19 cellular contexts compared by ENCODE assay signal in genomic region chr13:32390484-32390883, GRCh38. TPM values are rescaled to one million over a fixed set of nuclear protein-coding genes. Genes with fewer than 3 reads are reported as not detected.
DNase-seq lines count a peak whose midpoint lies in the region; ATAC-seq, FAIRE-seq and TF ChIP-seq lines count a peak whose summit lies in the region.
"Had no signal": no experiment of that assay in that cellular context is flagged by ENCODE, and none has a peak within 500 bp of the region (broad histone marks: within the 10 kb centered on the region; RNA-seq: fewer than 3 reads in every experiment).

No MANE protein-coding gene starts in this region.

- H3K4me3 ChIP-seq in GM12878 (no peak overlapping the region), mesenchymal stem cell (ENCODE audit: insufficient read depth in 1 of 2, low read depth in 1 of 2, low read length in 2 of 2) (no peak overlapping the region)
- H3K4me3 ChIP-seq: SJCRH30 had no signal

- no peaks in the 10 kb centered on the region; the same call in 1 of the 2 replicates for H3K4me1 ChIP-seq in GM12878 (ENCODE audit: control insufficient read depth, insufficient read depth, low read length)
- no peaks in the 10 kb centered on the region for H3K4me1 ChIP-seq in mesenchymal stem cell (ENCODE audit: control insufficient read depth, insufficient read depth, low read depth, low read length)
- H3K4me1 ChIP-seq: SJCRH30 had no signal

- intact Hi-C loops in GM12878 (cut with micrococcal nuclease; ENCODE audit: unreplicated experiment): no loop called here

- H2AFZ ChIP-seq in GM12878 (ENCODE audit: control insufficient read depth, low read depth, low read length) (no peak overlapping the region), mesenchymal stem cell (ENCODE audit: low read depth, low read length) (no peak overlapping the region)

- no peaks in the 10 kb centered on the region for H3K27me3 Mint-ChIP-seq in activated CD8-positive, alpha-beta memory T cell treated with anti-CD3 and anti-CD28 coated beads, Interleukin-2, amount 10 ng/mL, durations not matched to agents 7 days and 5 days
- no peaks in the 10 kb centered on the region for H3K27me3 Mint-ChIP-seq in nephron progenitor cell (ENCODE audit: low read depth, poor library complexity)

- H3K79me1 ChIP-seq in mesenchymal stem cell (replicated peaks; ENCODE audit: low read length, poor library complexity, severe bottlenecking): no peaks in the 10 kb centered on the region

- no peaks in the 10 kb centered on the region for H3K9me3 Mint-ChIP-seq in activated CD8-positive, alpha-beta memory T cell treated with anti-CD3 and anti-CD28 coated beads, Interleukin-2, amount 10 ng/mL, durations not matched to agents 7 days and 5 days (ENCODE audit: low read depth)
- H3K9me3 Mint-ChIP-seq in nephron progenitor cell: no peaks in the 10 kb centered on the region
- H3K9me3 Mint-ChIP-seq: H9 had no signal

- H2BK15ac ChIP-seq in mesenchymal stem cell (ENCODE audit: low read depth, poor library complexity, severe bottlenecking): no peak overlapping the region

- POLR2A ChIA-PET in GM12878 (lab: Charles Lee): interaction anchor here (1.1 kb wide), 1 partner anchor 76 kb away, joined by 4 read pairs; the partner anchor contains the start of genes BRCA2 and ZAR1L
- POLR2A ChIA-PET in GM10248 (lab: Yijun Ruan, JAX): no interaction called here

- no peaks in the 10 kb centered on the region for H3K79me2 ChIP-seq in GM12878 (ENCODE audit: control insufficient read depth, insufficient read depth, low read length)

- no peak overlapping the region for H3K9ac ChIP-seq in GM12878 (ENCODE audit: control insufficient read depth, insufficient read depth, low read length)
- H3K9ac ChIP-seq in mesenchymal stem cell (ENCODE audit: low read length): no peak overlapping the region

- no peak for DNase-seq in activated CD8-positive, alpha-beta memory T cell treated with anti-CD3 and anti-CD28 coated beads, Interleukin-2, amount 10 ng/mL, durations not matched to agents 7 days and 5 days
- DNase-seq in activated CD8-positive, alpha-beta memory T cell treated with anti-CD3 and anti-CD28 coated beads, Interleukin-2, amount 50 U/mL, for 4 hours: no peak
- DNase-seq in GM12878 (ENCODE audit: low read depth, low spot score) (no peak), nephron progenitor cell (no peak), GM10248 (ENCODE audit: extremely low spot score) (no peak), mesenchymal stem cell (no peak)
- no peak for DNase-seq in activated T-cell treated with anti-CD3 and anti-CD28 coated beads, Interleukin-2, amount 50 U/mL, for 1 hour
- DNase-seq: C1 segment of cervical spinal cord, DMS 273 treated with DMSO at 0.1 percent for 48 hours, GF-D8, KBM-7, NCI-H1048, NCI-H146, NCI-H2081, NCI-H748 treated with DMSO at 0.1 percent for 48 hours, SJCRH30 had no signal

- RAD21 ChIA-PET in GM12878 (lab: Charles Lee; ENCODE audit: unreplicated experiment): interaction anchor here (1.3 kb wide), 1 partner anchor 191 kb away, joined by 4 read pairs; no protein-coding TSS in a partner anchor

- CTCF ChIA-PET in activated CD8-positive, alpha-beta memory T cell treated with anti-CD3 and anti-CD28 coated beads, Interleukin-2, amount 10 ng/mL, durations not matched to agents 7 days and 5 days (lab: Charles Lee): interaction anchor here (0.6 to 2.0 kb wide), 7 partner anchors 10 to 195 kb away, joined by 3 to 10 read pairs (median 4); partner anchors contain the start of genes BRCA2, N4BP2L1, PDS5B and ZAR1L
- CTCF ChIA-PET in GM12878 (lab: Yijun Ruan, JAX): interaction anchor here (1.0 to 3.1 kb wide), 8 partner anchors 9 to 190 kb away, joined by 3 to 11 read pairs (median 3); no protein-coding TSS in a partner anchor
- CTCF ChIA-PET in GM10248 (lab: Yijun Ruan, JAX): interaction anchor here (0.7 to 1.6 kb wide), 7 partner anchors 9 to 68 kb away, joined by 3 to 6 read pairs (median 3); no protein-coding TSS in a partner anchor

- H2BK12ac ChIP-seq in mesenchymal stem cell (ENCODE audit: low read length in 2 of 2): no peak overlapping the region

- H3K9me3 ChIP-seq in GM12878 (replicated peaks; ENCODE audit: control insufficient read depth, insufficient read depth, low read length): no peaks in the 10 kb centered on the region
- no peaks in the 10 kb centered on the region for H3K9me3 ChIP-seq in mesenchymal stem cell (ENCODE audit: control insufficient read depth, low read length)
- H3K9me3 ChIP-seq: SJCRH30 had no signal

- no peak overlapping the region for H2BK5ac ChIP-seq in mesenchymal stem cell (ENCODE audit: low read depth, low read length, poor library complexity, severe bottlenecking)

- WGBS in GM12878 (ENCODE audit: insufficient coverage, insufficient replicate concordance, low lambda C conversion rate, missing lambda C conversion rate): 100% methylated on average over 1 of the region's 1 CpG
- 100% methylated on average over 1 of the region's 1 CpG for WGBS in mesenchymal stem cell

- H3K27ac ChIP-seq in GM12878 (ENCODE audit: control insufficient read depth, insufficient read depth): peak overlapping the region; percentile 33; the same call in 1 of the 2 replicates
- H3K27ac ChIP-seq in mesenchymal stem cell (ENCODE audit: low read length, poor library complexity, severe bottlenecking): no peak overlapping the region
- H3K27ac ChIP-seq: SJCRH30 had no signal

- H3K27ac Mint-ChIP-seq in activated CD8-positive, alpha-beta memory T cell treated with anti-CD3 and anti-CD28 coated beads, Interleukin-2, amount 10 ng/mL, durations not matched to agents 7 days and 5 days: peak overlapping the region; percentile 74
- H3K27ac Mint-ChIP-seq in nephron progenitor cell: peak overlapping the region; percentile 73

- peak overlapping the region; percentile 10 for H3K4me3 Mint-ChIP-seq in activated CD8-positive, alpha-beta memory T cell treated with anti-CD3 and anti-CD28 coated beads, Interleukin-2, amount 10 ng/mL, durations not matched to agents 7 days and 5 days
- H3K4me3 Mint-ChIP-seq in nephron progenitor cell: no peak overlapping the region
- H3K4me3 Mint-ChIP-seq: H9 had no signal

- no peak overlapping the region for H3K14ac ChIP-seq in mesenchymal stem cell (ENCODE audit: low read length in 2 of 2)

- no peak overlapping the region for H2AK5ac ChIP-seq in mesenchymal stem cell (ENCODE audit: low read length, severe bottlenecking)

- ATAC-seq in activated CD8-positive, alpha-beta memory T cell treated with anti-CD3 and anti-CD28 coated beads, Interleukin-2, amount 10 ng/mL, durations not matched to agents 7 days and 5 days: peak; percentile 62
- ATAC-seq in HG02885 (IDR thresholded peaks at IDR 0.05; ENCODE audit: poor library complexity, unreplicated experiment): peak; percentile 40
- peak; percentile 51 for ATAC-seq in GM12878

- H4K91ac ChIP-seq in mesenchymal stem cell (ENCODE audit: low read length): no peak overlapping the region

- H3K27me3 ChIP-seq in GM12878 (replicated peaks in 1 of 2; ENCODE audit: control insufficient read depth in 2 of 2, insufficient read depth in 2 of 2, low read length in 1 of 2) (no peaks in the 10 kb centered on the region), mesenchymal stem cell (ENCODE audit: control insufficient read depth in 1 of 2, insufficient read depth in 1 of 2, low read length in 2 of 2) (no peaks in the 10 kb centered on the region)
- H3K27me3 ChIP-seq: SJCRH30 had no signal

- SMC1A ChIA-PET in GM12878 (lab: Charles Lee; ENCODE audit: uncharacterized antibody, unreplicated experiment): interaction anchor here (0.7 to 1.7 kb wide), 9 partner anchors 9 to 198 kb away, joined by 3 to 5 read pairs (median 3); no protein-coding TSS in a partner anchor

- no peak overlapping the region for H3K23ac ChIP-seq in mesenchymal stem cell (ENCODE audit: low read length in 2 of 2)

- H3K36me3 Mint-ChIP-seq in activated CD8-positive, alpha-beta memory T cell treated with anti-CD3 and anti-CD28 coated beads, Interleukin-2, amount 10 ng/mL, durations not matched to agents 7 days and 5 days: peaks cover 30% of the 10 kb centered on the region
- peaks cover 23% of the 10 kb centered on the region for H3K36me3 Mint-ChIP-seq in nephron progenitor cell (ENCODE audit: low read depth)

- BruUV-seq in GM12878 (replicated peaks; lab: Mats Ljungman, UMichigan): no TSS peak

- no peak for FAIRE-seq in GM12878 (lab: Jason Lieb, UNC)
- FAIRE-seq: A204.1 had no signal

- H3K4me1 Mint-ChIP-seq in activated CD8-positive, alpha-beta memory T cell treated with anti-CD3 and anti-CD28 coated beads, Interleukin-2, amount 10 ng/mL, durations not matched to agents 7 days and 5 days: peaks cover 33% of the 10 kb centered on the region
- no peaks in the 10 kb centered on the region for H3K4me1 Mint-ChIP-seq in nephron progenitor cell

- H4K20me1 ChIP-seq in GM12878 (ENCODE audit: control insufficient read depth, insufficient read depth): no peaks in the 10 kb centered on the region

- TF ChIP-seq EP300 in GM12878 (IDR thresholded peaks at IDR 0.05; ENCODE audit: borderline replicate concordance in 1 of 2, control insufficient read depth in 1 of 2, low read depth in 2 of 2, low read length in 2 of 2): no peak

- H2BK120ac ChIP-seq in mesenchymal stem cell (ENCODE audit: low read depth, low read length): no peak overlapping the region

- TF ChIP-seq CTCF in GM12878 (IDR thresholded peaks at IDR 0.05 in 2 of 3, conservative IDR thresholded peaks at IDR 0.05 in 1 of 3; ENCODE audit: control insufficient read depth in 2 of 3, extremely low read depth in 1 of 3, insufficient read depth in 1 of 3, low read depth in 3 of 3, low read length in 3 of 3) (no peak), nephron progenitor cell (IDR thresholded peaks at IDR 0.05) (no peak), GM10248 (IDR thresholded peaks at IDR 0.05; ENCODE audit: control extremely low read depth, extremely low read depth, low read depth, missing control alignments) (no peak)

- in situ Hi-C loops in GM12878 (cut with MboI): no loop called here

- H3K4ac ChIP-seq in mesenchymal stem cell (ENCODE audit: low read depth in 1 of 2, low read length in 2 of 2): no peak overlapping the region

- no peak for TF ChIP-seq POLR2A in GM12878 (IDR thresholded peaks at IDR 0.05; ENCODE audit: low read depth, low read length)

- TF ChIP-seq RAD21 in GM12878 (IDR thresholded peaks at IDR 0.05; ENCODE audit: insufficient read depth, low read depth, low read length): no peak

- H3K18ac ChIP-seq in mesenchymal stem cell (ENCODE audit: low read depth in 1 of 2, low read length in 2 of 2): no peak overlapping the region

- H4K8ac ChIP-seq in mesenchymal stem cell (ENCODE audit: low read length): no peak overlapping the region

- H3K36me3 ChIP-seq in GM12878 (ENCODE audit: control insufficient read depth in 2 of 2, insufficient read depth in 2 of 2, low read length in 1 of 2) (peaks cover 0 to 4% of the 10 kb centered on the region in 2 experiments; a peak in 1 of 4 replicates), mesenchymal stem cell (ENCODE audit: control insufficient read depth in 1 of 2, insufficient read depth in 2 of 2, low read depth in 1 of 2, low read length in 2 of 2) (peaks cover 0 to 3% of the 10 kb centered on the region in 2 experiments)

- H3K4me2 ChIP-seq in GM12878 (ENCODE audit: control insufficient read depth, insufficient read depth) (no peak overlapping the region), mesenchymal stem cell (ENCODE audit: low read length, poor library complexity, severe bottlenecking) (no peak overlapping the region)

RNA-seq across cellular contexts. Expression of gene N4BP2L1, which starts 37.4 kb away (rescaled TPM):
- 10 to 100 TPM; 24.8 to 29.7 TPM for total RNA-seq in activated CD8-positive, alpha-beta memory T cell treated with anti-CD3 and anti-CD28 coated beads, Interleukin-2, amount 10 ng/mL, durations not matched to agents 7 days and 5 days
- 110 and 112 TPM in 2 replicates for total RNA-seq in GM12878 (2013; cell fraction: nucleolus; rRNA removed)
- total RNA-seq in GM12878 (2014; rRNA removed) (11.6 and 14.7 TPM in 2 replicates), GM12878 (2014; rRNA removed; fragmentation: Illumina TruSeq; extraction: Trizol) (14.9 and 15.7 TPM in 2 replicates), GM12878 (2021) (11.2 and 12.0 TPM in 2 replicates)
- polyA plus RNA-seq in GM12878 (2011; ENCODE audit: low read depth): 13.8 TPM
- polyA plus RNA-seq in GM12878 (2011; rRNA removed) (42.5 and 68.0 TPM in 2 replicates), GM12878 (2014; fragmentation: Illumina TruSeq; extraction: Trizol) (16.7 and 21.4 TPM in 2 replicates), GM12878 (2014; fragmentation: Nextera tagmentation; extraction: Ambion mirVana) (1 to 10 TPM; 3.3 to 5.7 TPM), GM12878 (2014; rRNA removed) (16.9 and 23.4 TPM in 2 replicates), GM12878 (2016; fragmentation: Nextera tagmentation; extraction: Ambion mirVana) (10 to 100 TPM; 16.9 to 18.7 TPM)
- polyA plus RNA-seq in GM12878 (2011; cell fraction: cytosol; rRNA removed): 17.0 and 17.1 TPM in 2 replicates
- polyA plus RNA-seq in GM12878 (2011; cell fraction: nucleus; rRNA removed): 42.6 and 52.4 TPM in 2 replicates
- 22.5 and 39.5 TPM in 2 replicates for polyA plus RNA-seq in GM12878 (2012)
- 14.9 and 16.4 TPM in 2 replicates for polyA minus RNA-seq in GM12878 (2011; rRNA and poly(A)+ RNA removed)
- polyA minus RNA-seq in GM12878 (2011; cell fraction: cytosol; rRNA and poly(A)+ RNA removed): 3.8 and 7.6 TPM in 2 replicates
- 19.0 and 29.8 TPM in 2 replicates for polyA minus RNA-seq in GM12878 (2011; cell fraction: nucleus; rRNA and poly(A)+ RNA removed)
- polyA plus RNA-seq in mesenchymal stem cell (2013, experiment 1 of 2): 1.9 TPM
- 1.6 TPM for polyA plus RNA-seq in mesenchymal stem cell (2013, experiment 2 of 2)
